ENCODE assay signal across 25 cellular contexts in genomic region chr2:159959136-159959535, GRCh38.
"Had no signal": no experiment of that assay in that cellular context is flagged by ENCODE, and none has a peak within 500 bp of the region (broad histone marks: within the 10 kb centered on the region; RNA-seq: fewer than 3 reads in every experiment).

No MANE protein-coding gene starts in this region.

- DNase-seq: cortex of kidney; dorsolateral prefrontal cortex; effector CD4-positive, alpha-beta T cell; foreskin keratinocyte; heart left ventricle; left cardiac atrium; left lung; lower lobe of right lung; mucosa of descending colon; naive B cell; pancreas; right lobe of liver; small intestine; stimulated activated CD4-positive, alpha-beta T cell treated with anti-CD3 and anti-CD28 coated beads, Interleukin-15, amount 100 ng/mL, for 24 hours; stimulated activated CD4-positive, alpha-beta T cell treated with anti-CD3 and anti-CD28 coated beads, Interleukin-4, amount 100 ng/mL, for 1 hour; stimulated activated CD8-positive, alpha-beta memory T cell treated with anti-CD3 and anti-CD28 coated beads, Interleukin-4, amount 100 ng/mL, for 48 hours; stimulated activated naive CD4-positive, alpha-beta T cell; stimulated activated naive CD8-positive, alpha-beta T cell treated with anti-CD3 and anti-CD28 coated beads, Interleukin-15, amount 100 ng/mL, for 72 hours; transverse colon; upper lobe of right lung; uterus had no signal

- H3K4me1 ChIP-seq: gastroesophageal sphincter, lower lobe of right lung, right lobe of liver had no signal

- H3K4me3 ChIP-seq: dorsolateral prefrontal cortex, gastroesophageal sphincter, heart left ventricle, hepatocyte, left lung, lower lobe of right lung, mucosa of descending colon, pancreas, right lobe of liver, suprapubic skin, transverse colon, upper lobe of right lung, uterus had no signal

- H3K27ac ChIP-seq: dorsolateral prefrontal cortex, foreskin keratinocyte, gastroesophageal sphincter, heart left ventricle, hepatocyte, left lung, lower lobe of right lung, neutrophil, pancreas, right lobe of liver, suprapubic skin, transverse colon, upper lobe of right lung had no signal

- H3K36me3 ChIP-seq: left lung, lower lobe of right lung, neutrophil, pancreas, right lobe of liver, transverse colon, upper lobe of right lung, uterus had no signal

- H3K27me3 ChIP-seq: dorsolateral prefrontal cortex, foreskin keratinocyte, gastroesophageal sphincter, heart left ventricle, hepatocyte, left lung, neutrophil, pancreas, right lobe of liver, suprapubic skin, transverse colon, upper lobe of right lung, uterus had no signal

- H3K9me3 ChIP-seq: gastroesophageal sphincter, heart left ventricle, left lung, lower lobe of right lung, mucosa of descending colon, neutrophil, pancreas, right lobe of liver, suprapubic skin, transverse colon, upper lobe of right lung, uterus had no signal
